In the genomic region with DNA sequence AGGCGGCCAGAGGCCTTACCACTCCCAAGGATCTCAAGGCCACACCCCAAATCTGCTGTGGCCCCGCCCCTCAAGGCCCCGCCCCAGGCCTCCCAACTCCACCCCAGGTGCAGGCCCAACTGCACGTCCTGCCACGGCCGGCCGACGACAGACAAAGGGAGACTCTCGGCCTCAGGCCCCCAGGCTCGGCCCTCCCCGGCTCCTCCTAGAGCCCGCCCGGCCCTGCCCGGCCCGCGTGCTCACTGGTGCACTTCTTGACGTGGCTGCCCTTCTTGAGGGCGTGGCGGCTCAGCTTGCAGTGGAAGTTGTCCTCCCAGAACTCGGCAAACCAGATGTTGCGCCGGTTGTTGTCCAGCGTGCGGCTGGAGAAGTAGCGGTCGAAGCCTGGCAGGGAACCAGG, we compare ENCODE assay signal across 8 cellular contexts.
DNase-seq lines count a peak whose midpoint lies in the region; ATAC-seq and TF ChIP-seq lines count a peak whose summit lies in the region.

No MANE protein-coding gene starts in this region.

- H3K9me3 ChIP-seq in body of pancreas: no peaks in the 10 kb centered on the region

- H3K79me2 ChIP-seq in ACC112 (ENCODE audit: control insufficient read depth, insufficient read depth, low read length, unreplicated experiment) (no peaks in the 10 kb centered on the region), GM23338 (replicated peaks; ENCODE audit: insufficient read depth) (no peaks in the 10 kb centered on the region)

- TF ChIP-seq CTCF in GM23338 (conservative IDR thresholded peaks at IDR 0.05; ENCODE audit: low read depth in 2 of 2) (no peak), body of pancreas (IDR thresholded peaks at IDR 0.05) (no peak)

- H3K4me3 ChIP-seq in ACC112 (ENCODE audit: low read depth, low read length): peak overlapping the region; percentile 60
- 0 out of 2 replicates have a peak overlapping the region, but pooled peaks have one; percentile 30 for H3K4me3 ChIP-seq in GM23338
- no peak overlapping the region for H3K4me3 ChIP-seq in body of pancreas

- DNase-seq in GM23338 (ENCODE audit: low spot score): peak; percentile 91
- peak; percentile 23 to 55 (median 40) for DNase-seq in body of pancreas
- no peak for DNase-seq in left lobe of liver (ENCODE audit: low spot score)
- no peak for DNase-seq in NCI-H1930 (lab: John Stamatoyannopoulos, UW)

- no peaks in the 10 kb centered on the region; the same call in 1 of the 2 replicates for H4K20me1 ChIP-seq in GM23338 (replicated peaks; ENCODE audit: insufficient read depth)

- ATAC-seq in GM23338 (peak; percentile 86), body of pancreas (peak; percentile 52), left lobe of liver (peak; percentile 47), HG03457 (IDR thresholded peaks at IDR 0.05; ENCODE audit: unreplicated experiment) (no peak), HG03039 (IDR thresholded peaks at IDR 0.05; ENCODE audit: unreplicated experiment) (no peak), GM18909 (IDR thresholded peaks at IDR 0.05; ENCODE audit: poor library complexity, unreplicated experiment) (no peak)

- H3K36me3 Mint-ChIP-seq in GM23338 (ENCODE audit: low read depth): peaks cover 3% of the 10 kb centered on the region; the same call in 2 of the 3 replicates

- intact Hi-C loops in body of pancreas (cut with DNase I): no loop called here

- no peaks in the 10 kb centered on the region for H3K36me3 ChIP-seq in ACC112 (ENCODE audit: insufficient read depth, low read length)
- H3K36me3 ChIP-seq in GM23338 (ENCODE audit: insufficient read depth): no peaks in the 10 kb centered on the region; the same call in 1 of the 2 replicates
- no peaks in the 10 kb centered on the region for H3K36me3 ChIP-seq in body of pancreas (replicated peaks in 1 of 2; ENCODE audit: insufficient read depth in 1 of 2, low read depth in 2 of 2)

- no peaks in the 10 kb centered on the region for H3K9me2 ChIP-seq in GM23338 (ENCODE audit: insufficient read depth)

- peak overlapping the region; percentile 48; the same call in 1 of the 2 replicates for H3K4me2 ChIP-seq in GM23338

- H2AFZ ChIP-seq in ACC112 (ENCODE audit: low read length, unreplicated experiment): peak overlapping the region; percentile 11
- peak overlapping the region; percentile 56; the same call in 1 of the 2 replicates for H2AFZ ChIP-seq in GM23338

- no peaks in the 10 kb centered on the region; the same call in 1 of the 2 replicates for H3F3A ChIP-seq in GM23338 (replicated peaks; ENCODE audit: low read depth)

- WGBS in body of pancreas, 2 donors: 27 to 50% methylated on average over 8 to 24 of the region's 26 CpGs

- no peak overlapping the region for H3K4me3 Mint-ChIP-seq in GM23338

- H3K4me1 ChIP-seq in ACC112 (ENCODE audit: control insufficient read depth, insufficient read depth, low read length, unreplicated experiment): peaks cover 36% of the 10 kb centered on the region
- peaks cover 24% of the 10 kb centered on the region for H3K4me1 ChIP-seq in GM23338 (ENCODE audit: insufficient read depth)
- peaks cover 4% of the 10 kb centered on the region for H3K4me1 ChIP-seq in body of pancreas

- peaks cover 31% of the 10 kb centered on the region for H3K27me3 Mint-ChIP-seq in GM23338 (ENCODE audit: insufficient read depth, low read depth, poor library complexity)

- H3K9me3 Mint-ChIP-seq in GM23338: no peaks in the 10 kb centered on the region; the same call in 2 of the 3 replicates

- H3K27ac ChIP-seq in ACC112 (ENCODE audit: low read depth, low read length) (peak overlapping the region; percentile 19), GM23338 (ENCODE audit: low read depth) (no peak overlapping the region), body of pancreas (no peak overlapping the region)

- peaks cover 27% of the 10 kb centered on the region for H3K4me1 Mint-ChIP-seq in GM23338

- H3K27me3 ChIP-seq in ACC112 (ENCODE audit: insufficient read depth, low read length): no peaks in the 10 kb centered on the region
- H3K27me3 ChIP-seq in GM23338 (ENCODE audit: insufficient read depth): no peaks in the 10 kb centered on the region
- no peaks in the 10 kb centered on the region for H3K27me3 ChIP-seq in body of pancreas

- TF ChIP-seq POLR2A in body of pancreas (IDR thresholded peaks at IDR 0.05): no peak

- no peak overlapping the region for H3K27ac Mint-ChIP-seq in GM23338

TF ChIP-seq in GM23338, 12 proteins besides CTCF, POLR2A, EP300 and RAD21 (continues in another document):
- TF ChIP-seq, protein P1, sequence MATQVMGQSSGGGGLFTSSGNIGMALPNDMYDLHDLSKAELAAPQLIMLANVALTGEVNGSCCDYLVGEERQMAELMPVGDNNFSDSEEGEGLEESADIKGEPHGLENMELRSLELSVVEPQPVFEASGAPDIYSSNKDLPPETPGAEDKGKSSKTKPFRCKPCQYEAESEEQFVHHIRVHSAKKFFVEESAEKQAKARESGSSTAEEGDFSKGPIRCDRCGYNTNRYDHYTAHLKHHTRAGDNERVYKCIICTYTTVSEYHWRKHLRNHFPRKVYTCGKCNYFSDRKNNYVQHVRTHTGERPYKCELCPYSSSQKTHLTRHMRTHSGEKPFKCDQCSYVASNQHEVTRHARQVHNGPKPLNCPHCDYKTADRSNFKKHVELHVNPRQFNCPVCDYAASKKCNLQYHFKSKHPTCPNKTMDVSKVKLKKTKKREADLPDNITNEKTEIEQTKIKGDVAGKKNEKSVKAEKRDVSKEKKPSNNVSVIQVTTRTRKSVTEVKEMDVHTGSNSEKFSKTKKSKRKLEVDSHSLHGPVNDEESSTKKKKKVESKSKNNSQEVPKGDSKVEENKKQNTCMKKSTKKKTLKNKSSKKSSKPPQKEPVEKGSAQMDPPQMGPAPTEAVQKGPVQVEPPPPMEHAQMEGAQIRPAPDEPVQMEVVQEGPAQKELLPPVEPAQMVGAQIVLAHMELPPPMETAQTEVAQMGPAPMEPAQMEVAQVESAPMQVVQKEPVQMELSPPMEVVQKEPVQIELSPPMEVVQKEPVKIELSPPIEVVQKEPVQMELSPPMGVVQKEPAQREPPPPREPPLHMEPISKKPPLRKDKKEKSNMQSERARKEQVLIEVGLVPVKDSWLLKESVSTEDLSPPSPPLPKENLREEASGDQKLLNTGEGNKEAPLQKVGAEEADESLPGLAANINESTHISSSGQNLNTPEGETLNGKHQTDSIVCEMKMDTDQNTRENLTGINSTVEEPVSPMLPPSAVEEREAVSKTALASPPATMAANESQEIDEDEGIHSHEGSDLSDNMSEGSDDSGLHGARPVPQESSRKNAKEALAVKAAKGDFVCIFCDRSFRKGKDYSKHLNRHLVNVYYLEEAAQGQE (IDR thresholded peaks at IDR 0.05; ENCODE audit: unreplicated experiment): no peak
- TF ChIP-seq, protein P2, sequence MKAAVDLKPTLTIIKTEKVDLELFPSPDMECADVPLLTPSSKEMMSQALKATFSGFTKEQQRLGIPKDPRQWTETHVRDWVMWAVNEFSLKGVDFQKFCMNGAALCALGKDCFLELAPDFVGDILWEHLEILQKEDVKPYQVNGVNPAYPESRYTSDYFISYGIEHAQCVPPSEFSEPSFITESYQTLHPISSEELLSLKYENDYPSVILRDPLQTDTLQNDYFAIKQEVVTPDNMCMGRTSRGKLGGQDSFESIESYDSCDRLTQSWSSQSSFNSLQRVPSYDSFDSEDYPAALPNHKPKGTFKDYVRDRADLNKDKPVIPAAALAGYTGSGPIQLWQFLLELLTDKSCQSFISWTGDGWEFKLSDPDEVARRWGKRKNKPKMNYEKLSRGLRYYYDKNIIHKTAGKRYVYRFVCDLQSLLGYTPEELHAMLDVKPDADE (IDR thresholded peaks at IDR 0.05): no peak
- TF ChIP-seq EZH2 (IDR thresholded peaks at IDR 0.05; ENCODE audit: low read depth, unreplicated experiment) (no peak), ZNF331 (CRISPR knock-in tag; IDR thresholded peaks at IDR 0.05; ENCODE audit: low read depth) (no peak), JUNB (IDR thresholded peaks at IDR 0.05; ENCODE audit: unreplicated experiment) (no peak), ZNF114 (CRISPR knock-in tag; IDR thresholded peaks at IDR 0.05) (no peak)

Comparison
In these comparisons a context has a peak if more than half of its experiments do, and no peak if none do; other contexts are left out.
1. H3K4me3 ChIP-seq: peak in ACC112 (single experiment) and GM23338 (single experiment); none in body of pancreas (0 of 2).
2. ATAC-seq: peak in GM23338 (single experiment), body of pancreas (single experiment) and left lobe of liver (single experiment); none in HG03457 (single experiment), HG03039 (single experiment) and GM18909 (single experiment).
3. DNase-seq: peak in GM23338 (single experiment) and body of pancreas (4 of 4); none in left lobe of liver (single experiment) and NCI-H1930 (0 of 2).